In the genomic region with DNA sequence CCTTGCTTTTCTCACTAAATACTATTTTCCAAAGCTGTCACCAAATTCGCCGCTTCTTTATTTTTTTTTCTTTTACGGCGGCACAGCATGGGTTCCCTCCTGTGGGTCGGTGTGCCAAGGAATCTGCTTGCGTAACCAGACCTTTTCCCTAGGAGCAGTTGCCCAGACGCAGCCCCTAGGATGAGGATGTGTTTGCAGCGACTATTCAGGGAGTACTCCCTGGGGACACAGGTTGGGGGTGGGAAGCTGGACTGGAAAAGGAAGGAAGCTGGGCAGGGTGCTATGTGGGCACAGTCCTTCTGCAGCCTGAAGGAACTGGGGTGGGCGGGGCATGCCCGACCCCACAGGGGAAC, we compare ENCODE assay signal across 15 cellular contexts. TPM values are rescaled to one million over a fixed set of nuclear protein-coding genes. Genes with fewer than 3 reads are reported as not detected.
DNase-seq lines count a peak whose midpoint lies in the region; ATAC-seq and TF ChIP-seq lines count a peak whose summit lies in the region.
"Had no signal": no experiment of that assay in that cellular context is flagged by ENCODE, and none has a peak within 500 bp of the region (broad histone marks: within the 10 kb centered on the region; RNA-seq: fewer than 3 reads in every experiment).

No MANE protein-coding gene starts in this region.

- H3K4me2 ChIP-seq in osteoblast (ENCODE audit: insufficient read depth, low read length): peak overlapping the region; percentile 79

- H3K27me3 ChIP-seq in SJCRH30: no peaks in the 10 kb centered on the region
- H3K27me3 ChIP-seq in osteoblast (ENCODE audit: insufficient read depth, low read length): peaks cover 15% of the 10 kb centered on the region
- peaks cover 0 to 76% (median 2%) of the 10 kb centered on the region in 4 donors for H3K27me3 ChIP-seq in esophagus muscularis mucosa
- H3K27me3 ChIP-seq: cardiac muscle cell had no signal

- no peaks in the 10 kb centered on the region for H3K9me3 ChIP-seq in SJCRH30 (replicated peaks)
- H3K9me3 ChIP-seq in osteoblast (ENCODE audit: low read depth, low read length): peaks cover 3% of the 10 kb centered on the region
- H3K9me3 ChIP-seq in esophagus muscularis mucosa: peaks cover 0 to 12% (median 8%) of the 10 kb centered on the region in 4 donors
- H3K9me3 ChIP-seq: suprapubic skin had no signal

- 58% methylated on average over 8 of the region's 10 CpGs for WGBS in esophagus muscularis mucosa

- TF ChIP-seq POLR2A in esophagus muscularis mucosa (IDR thresholded peaks at IDR 0.05; ENCODE audit: low read depth): no peak

- no peaks in the 10 kb centered on the region for H3K79me2 ChIP-seq in osteoblast (ENCODE audit: insufficient read depth, low read length)

- TF ChIP-seq CTCF in fibroblast of pulmonary artery (IDR thresholded peaks at IDR 0.05; ENCODE audit: low read length, missing control alignments): no peak
- no peak for TF ChIP-seq CTCF in osteoblast (IDR thresholded peaks at IDR 0.05; ENCODE audit: extremely low read depth, low read depth, low read length)
- no peak for TF ChIP-seq CTCF in esophagus muscularis mucosa (IDR thresholded peaks at IDR 0.05)

- no peaks in the 10 kb centered on the region for H3K36me3 ChIP-seq in SJCRH30
- H3K36me3 ChIP-seq in osteoblast (ENCODE audit: insufficient read depth, low read length): no peaks in the 10 kb centered on the region
- no peaks in the 10 kb centered on the region for H3K36me3 ChIP-seq in esophagus muscularis mucosa
- H3K36me3 ChIP-seq: cardiac muscle cell, left lung, suprapubic skin had no signal

- H2AFZ ChIP-seq in osteoblast (ENCODE audit: low read length): no peak overlapping the region

- no peak for ATAC-seq in HG03520 (IDR thresholded peaks at IDR 0.05; ENCODE audit: unreplicated experiment)
- ATAC-seq in HG03378 (IDR thresholded peaks at IDR 0.05; ENCODE audit: unreplicated experiment): no peak

- DNase-seq in AG20443 (ENCODE audit: low spot score): peak; percentile 41
- peak; percentile 21 to 28 for DNase-seq in SJCRH30
- peak; percentile 45 for DNase-seq in fibroblast of pulmonary artery (ENCODE audit: low read depth)
- DNase-seq in osteoblast (ENCODE audit: insufficient read length, low spot score, missing footprints): peak; percentile 83
- DNase-seq in esophagus muscularis mucosa (ENCODE audit: extremely low spot score): no peak
- no peak for DNase-seq in NCI-H2196 (lab: John Stamatoyannopoulos, UW; ENCODE audit: unreplicated experiment)
- DNase-seq: left lung, NCI-H446, SW 1271 had no signal

- no peaks in the 10 kb centered on the region for H4K20me1 ChIP-seq in osteoblast (ENCODE audit: insufficient read depth, low read length)

- intact Hi-C loops in esophagus muscularis mucosa (cut with DNase I): no loop called here

- H3K27ac ChIP-seq in SJCRH30 (no peak overlapping the region; the same call in 1 of the 2 replicates), osteoblast (ENCODE audit: low read depth, low read length) (peak overlapping the region; percentile 83), esophagus muscularis mucosa (replicated peaks in 1 of 4) (peak overlapping the region in 1 of 4 donors; percentile 68)
- H3K27ac ChIP-seq: cardiac muscle cell, VCaP had no signal

- peaks cover 11% of the 10 kb centered on the region for H3K4me1 ChIP-seq in SJCRH30
- peaks cover 36% of the 10 kb centered on the region for H3K4me1 ChIP-seq in osteoblast (ENCODE audit: insufficient read depth, low read length)
- peaks cover 0 to 25% (median 12%) of the 10 kb centered on the region in 4 donors for H3K4me1 ChIP-seq in esophagus muscularis mucosa

- H3K4me3 ChIP-seq in SJCRH30 (peak overlapping the region; percentile 31), fibroblast of pulmonary artery (replicated peaks; ENCODE audit: low read depth, low read length) (peak overlapping the region; percentile 31), osteoblast (ENCODE audit: insufficient read depth, low read length) (peak overlapping the region; percentile 67), esophagus muscularis mucosa (peak overlapping the region in 2 of 4 donors; percentile 14 to 27)
- H3K4me3 ChIP-seq: cardiac muscle cell, left lung, skin epidermis had no signal

- TF ChIP-seq EP300 in esophagus muscularis mucosa (IDR thresholded peaks at IDR 0.05): no peak

RNA-seq across cellular contexts. Expression of a gene that starts 49.0 kb away (rescaled TPM):
- total RNA-seq in SJCRH30 (2014; rRNA removed; shearing (Covaris generic)): 5.9 and 7.5 TPM in 2 replicates
- total RNA-seq in osteoblast (36.9 and 41.8 TPM in 2 replicates), esophagus muscularis mucosa (10 to 100 TPM; 12.9 to 24.7 (median 18.6) TPM)

Comparison
In these comparisons a context has a peak if more than half of its experiments do, and no peak if none do; other contexts are left out.
1. DNase-seq: peak in AG20443 (single experiment), SJCRH30 (2 of 2), fibroblast of pulmonary artery (single experiment) and osteoblast (single experiment); none in esophagus muscularis mucosa (single experiment) and NCI-H2196 (single experiment).